8 cellular contexts compared by ENCODE assay signal in the genomic region with DNA sequence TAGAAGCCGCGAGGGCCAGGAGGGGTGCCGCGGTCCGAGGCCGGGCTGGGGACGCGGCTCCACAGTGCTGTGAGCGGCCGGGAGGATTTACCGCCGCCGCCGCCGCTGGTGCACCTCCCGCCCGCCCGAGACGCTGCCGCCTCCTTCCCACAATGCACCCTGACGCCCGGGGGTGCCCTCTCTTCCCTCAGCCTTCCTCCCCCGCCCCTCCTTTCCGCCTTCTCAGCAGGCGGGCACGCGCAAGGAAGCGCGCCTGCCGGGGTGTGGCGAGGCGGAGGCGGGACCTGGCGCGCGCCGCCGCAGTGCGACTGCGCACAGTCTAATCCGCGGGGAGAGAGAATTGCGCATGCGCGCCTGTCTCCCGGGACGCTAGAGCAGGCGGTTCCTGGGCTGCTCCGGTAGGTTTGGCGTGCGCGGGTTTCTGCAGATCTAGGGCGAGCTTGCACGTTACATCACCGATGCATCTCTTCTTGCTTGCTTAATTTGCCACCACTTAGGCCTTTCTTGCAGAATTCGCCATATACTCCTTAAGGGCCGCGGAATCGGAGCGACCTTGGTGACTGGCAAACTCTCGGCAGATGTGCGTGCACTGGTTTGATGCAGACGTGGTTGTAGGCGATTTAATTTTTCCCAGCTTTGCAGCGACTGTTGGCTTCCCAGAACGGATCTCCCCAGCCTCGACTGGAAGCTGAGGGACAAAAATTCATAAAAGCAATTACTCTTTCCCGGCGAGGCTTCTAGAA. TPM values are rescaled to one million over a fixed set of nuclear protein-coding genes. Genes with fewer than 3 reads are reported as not detected.
DNase-seq lines count a peak whose midpoint lies in the region; ATAC-seq and TF ChIP-seq lines count a peak whose summit lies in the region.

A gene (plus strand): TSS at position 347 of the 743 bp plus-strand sequence. CDS start 506 bp downstream, outside the sequence.
A gene with protein sequence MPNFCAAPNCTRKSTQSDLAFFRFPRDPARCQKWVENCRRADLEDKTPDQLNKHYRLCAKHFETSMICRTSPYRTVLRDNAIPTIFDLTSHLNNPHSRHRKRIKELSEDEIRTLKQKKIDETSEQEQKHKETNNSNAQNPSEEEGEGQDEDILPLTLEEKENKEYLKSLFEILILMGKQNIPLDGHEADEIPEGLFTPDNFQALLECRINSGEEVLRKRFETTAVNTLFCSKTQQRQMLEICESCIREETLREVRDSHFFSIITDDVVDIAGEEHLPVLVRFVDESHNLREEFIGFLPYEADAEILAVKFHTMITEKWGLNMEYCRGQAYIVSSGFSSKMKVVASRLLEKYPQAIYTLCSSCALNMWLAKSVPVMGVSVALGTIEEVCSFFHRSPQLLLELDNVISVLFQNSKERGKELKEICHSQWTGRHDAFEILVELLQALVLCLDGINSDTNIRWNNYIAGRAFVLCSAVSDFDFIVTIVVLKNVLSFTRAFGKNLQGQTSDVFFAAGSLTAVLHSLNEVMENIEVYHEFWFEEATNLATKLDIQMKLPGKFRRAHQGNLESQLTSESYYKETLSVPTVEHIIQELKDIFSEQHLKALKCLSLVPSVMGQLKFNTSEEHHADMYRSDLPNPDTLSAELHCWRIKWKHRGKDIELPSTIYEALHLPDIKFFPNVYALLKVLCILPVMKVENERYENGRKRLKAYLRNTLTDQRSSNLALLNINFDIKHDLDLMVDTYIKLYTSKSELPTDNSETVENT (minus strand): TSS at position 156 of the 743 bp plus-strand sequence. CDS start 296 bp downstream, outside the sequence.

- peak within 1 kb of the TSS; percentile 91 for H3K4me3 Mint-ChIP-seq in activated T-helper 17 cell treated with anti-CD3 and anti-CD28 coated beads, Interleukin-2, amount 50 U/mL, for 72 hours
- H3K4me3 Mint-ChIP-seq in nephron = peak within 1 kb of the TSS; percentile 94 to 98 (median 94)

- no peaks in the 10 kb centered on the region for H3K9me3 Mint-ChIP-seq in activated T-helper 17 cell treated with anti-CD3 and anti-CD28 coated beads, Interleukin-2, amount 50 U/mL, for 72 hours
- no peaks in the 10 kb centered on the region for H3K9me3 Mint-ChIP-seq in nephron

- H3K36me3 Mint-ChIP-seq in activated T-helper 17 cell treated with anti-CD3 and anti-CD28 coated beads, Interleukin-2, amount 50 U/mL, for 72 hours (ENCODE audit: low read depth) = peaks cover 5% of the 10 kb centered on the region
- H3K36me3 Mint-ChIP-seq in nephron (ENCODE audit: low read depth) = peaks cover 24% of the 10 kb centered on the region

- ATAC-seq in activated T-helper 17 cell treated with anti-CD3 and anti-CD28 coated beads, Interleukin-2, amount 50 U/mL, for 72 hours (replicated peaks) = peak; percentile 72
- ATAC-seq in stimulated activated naive CD8-positive, alpha-beta T cell treated with anti-CD3 and anti-CD28 coated beads, Interleukin-15, Interleukin-2, amounts not matched to agents 100 U/mL and 50 U/mL, for 24 hours = peak; percentile 85

- TF ChIP-seq CTCF in fibroblast of pulmonary artery (IDR thresholded peaks at IDR 0.05; ENCODE audit: low read length, missing control alignments) (no peak), nephron (IDR thresholded peaks at IDR 0.05; ENCODE audit: unreplicated experiment in 3 of 3) (no peak)

- peak within 1 kb of the TSS; percentile 85 for H3K27ac Mint-ChIP-seq in activated T-helper 17 cell treated with anti-CD3 and anti-CD28 coated beads, Interleukin-2, amount 50 U/mL, for 72 hours
- H3K27ac Mint-ChIP-seq in nephron = peak within 1 kb of the TSS; percentile 81 to 95 (median 94)

- H3K4me3 ChIP-seq in fibroblast of pulmonary artery (replicated peaks; ENCODE audit: low read depth, low read length) = peak within 1 kb of the TSS; percentile 74

- DNase-seq in ELR (ENCODE audit: low read depth) (peak; percentile 97), GOT3 (lab: John Stamatoyannopoulos, UW) (peak; percentile 81), LHCN-M2 (ENCODE audit: low read depth) (peak; percentile 96), RKO (ENCODE audit: low spot score) (peak; percentile 95), fibroblast of pulmonary artery (ENCODE audit: low read depth) (peak; percentile 98)
- DNase-seq in stimulated activated naive CD8-positive, alpha-beta T cell treated with anti-CD3 and anti-CD28 coated beads, Interleukin-15, Interleukin-2, amounts not matched to agents 100 U/mL and 50 U/mL, for 24 hours = peak; percentile 97

- no peaks in the 10 kb centered on the region for H3K27me3 Mint-ChIP-seq in activated T-helper 17 cell treated with anti-CD3 and anti-CD28 coated beads, Interleukin-2, amount 50 U/mL, for 72 hours
- H3K27me3 Mint-ChIP-seq in nephron (ENCODE audit: low read depth) = no peaks in the 10 kb centered on the region

- H3K4me1 Mint-ChIP-seq in activated T-helper 17 cell treated with anti-CD3 and anti-CD28 coated beads, Interleukin-2, amount 50 U/mL, for 72 hours = peaks cover 42% of the 10 kb centered on the region
- peaks cover 40% of the 10 kb centered on the region for H3K4me1 Mint-ChIP-seq in nephron

RNA-seq across cellular contexts. Expression of the first gene that starts in this region (rescaled TPM):
- 0.51 and 0.75 TPM in 2 replicates for total RNA-seq in LHCN-M2 (2014; rRNA removed)
- 0.58 TPM for polyA plus RNA-seq in LHCN-M2 (2012)
- total RNA-seq in activated T-helper 17 cell treated with anti-CD3 and anti-CD28 coated beads, Interleukin-2, amount 50 U/mL, for 72 hours = 1 to 10 TPM; 1.6 to 2.5 TPM

RNA-seq across cellular contexts. Expression of the second gene that starts in this region (rescaled TPM):
- total RNA-seq in LHCN-M2 (2014; rRNA removed) = 41.8 and 42.4 TPM in 2 replicates
- 10.5 TPM for polyA plus RNA-seq in LHCN-M2 (2012)
- total RNA-seq in activated T-helper 17 cell treated with anti-CD3 and anti-CD28 coated beads, Interleukin-2, amount 50 U/mL, for 72 hours = 10 to 100 TPM; 25.5 to 39.6 TPM

Comparison
In these comparisons a context has a peak if more than half of its experiments do, and no peak if none do; other contexts are left out.
1. Peak in every context shown above with its lines: DNase-seq, ATAC-seq and H3K4me3 ChIP-seq.